ENCODE assay signal across 9 cellular contexts in genomic region chr22:46090631-46091201, GRCh38. TPM values are rescaled to one million over a fixed set of nuclear protein-coding genes. Genes with fewer than 3 reads are reported as not detected.
DNase-seq lines count a peak whose midpoint lies in the region; TF ChIP-seq lines count a peak whose summit lies in the region.
"Had no signal": no experiment of that assay in that cellular context is flagged by ENCODE, and none has a peak within 500 bp of the region (broad histone marks: within the 10 kb centered on the region; RNA-seq: fewer than 3 reads in every experiment).

No MANE protein-coding gene starts in this region.

- TF ChIP-seq CTCF in vagina (IDR thresholded peaks at IDR 0.05) = no peak

- POLR2A ChIA-PET in activated CD4-positive, alpha-beta T cell treated with anti-CD3 and anti-CD28 coated beads, Interleukin-2, amount 10 ng/mL, durations not matched to agents 7 days and 5 days (lab: Charles Lee) = no interaction called here

- no peaks in the 10 kb centered on the region for H3K79me2 ChIP-seq in trophoblast cell (ENCODE audit: control insufficient read depth, insufficient read depth, low read length, poor library complexity)

- H3K9ac ChIP-seq in trophoblast cell (ENCODE audit: low read length) = no peak overlapping the region

- H3K18ac ChIP-seq in trophoblast cell (ENCODE audit: low read length) = no peak overlapping the region

- H2AK5ac ChIP-seq in trophoblast cell (ENCODE audit: low read length) = no peak overlapping the region

- H3K9me3 ChIP-seq in esophagus (ENCODE audit: control insufficient read depth in 2 of 2, insufficient read depth in 1 of 2, low read depth in 1 of 2, low read length in 1 of 2) (no peaks in the 10 kb centered on the region), muscle layer of duodenum (ENCODE audit: control insufficient read depth in 1 of 2, low read length in 2 of 2) (no peaks in the 10 kb centered on the region), vagina (no peaks in the 10 kb centered on the region), trophoblast cell (ENCODE audit: insufficient read depth, low read depth, low read length) (peaks cover 10% of the 10 kb centered on the region)

- H3K27me3 ChIP-seq in esophagus (ENCODE audit: control insufficient read depth in 1 of 2, insufficient read depth in 2 of 2, low read length in 2 of 2) = no peaks in the 10 kb centered on the region
- no peaks in the 10 kb centered on the region for H3K27me3 ChIP-seq in muscle layer of duodenum (ENCODE audit: low read depth, low read length)
- no peaks in the 10 kb centered on the region for H3K27me3 ChIP-seq in vagina
- no peaks in the 10 kb centered on the region for H3K27me3 ChIP-seq in trophoblast cell (ENCODE audit: insufficient read depth, low read length)

- no peak for TF ChIP-seq POLR2A in vagina (IDR thresholded peaks at IDR 0.05)

- H3K4me1 ChIP-seq in esophagus (ENCODE audit: control insufficient read depth in 2 of 2, insufficient read depth in 2 of 2, low read length in 1 of 2) (peaks cover 12 to 63% of the 10 kb centered on the region in 2 donors), muscle layer of duodenum (ENCODE audit: control insufficient read depth in 1 of 2, insufficient read depth in 2 of 2, low read length in 2 of 2) (peaks cover 30 to 87% of the 10 kb centered on the region in 2 donors), vagina (peaks cover 100% of the 10 kb centered on the region), trophoblast cell (ENCODE audit: control insufficient read depth in 1 of 2, insufficient read depth in 2 of 2, low read length in 2 of 2) (peaks cover 2 to 6% of the 10 kb centered on the region in 2 experiments)

- no peaks in the 10 kb centered on the region for H3K79me1 ChIP-seq in trophoblast cell (ENCODE audit: low read length)

- no peak overlapping the region for H2BK5ac ChIP-seq in trophoblast cell (ENCODE audit: low read depth, low read length, poor library complexity)

- H3K4me3 ChIP-seq in esophagus (ENCODE audit: low read depth in 1 of 2, low read length in 2 of 2) (no peak overlapping the region), muscle layer of duodenum (ENCODE audit: low read depth in 1 of 2, low read length in 2 of 2) (peak overlapping the region in 1 of 2 donors; percentile 30), vagina (peak overlapping the region in 1 of 2 donors; percentile 45), trophoblast cell (ENCODE audit: low read depth, low read length) (no peak overlapping the region)

- H3K4ac ChIP-seq in trophoblast cell (ENCODE audit: low read depth, low read length) = no peak overlapping the region

- intact Hi-C loops in vagina (cut with DNase I) = no loop called here

- H4K8ac ChIP-seq in trophoblast cell (ENCODE audit: low read depth, low read length) = no peak overlapping the region

- no peaks in the 10 kb centered on the region for H3K9me3 Mint-ChIP-seq in activated CD4-positive, alpha-beta T cell treated with anti-CD3 and anti-CD28 coated beads, Interleukin-2, amount 10 ng/mL, durations not matched to agents 7 days and 5 days

- H3K4me1 Mint-ChIP-seq in activated CD4-positive, alpha-beta T cell treated with anti-CD3 and anti-CD28 coated beads, Interleukin-2, amount 10 ng/mL, durations not matched to agents 7 days and 5 days = no peaks in the 10 kb centered on the region

- H4K91ac ChIP-seq in trophoblast cell (ENCODE audit: low read depth, low read length) = no peak overlapping the region

- no peak overlapping the region for H2BK120ac ChIP-seq in trophoblast cell (ENCODE audit: insufficient read depth, low read length, poor library complexity)

- no peak overlapping the region for H3K4me3 Mint-ChIP-seq in activated CD4-positive, alpha-beta T cell treated with anti-CD3 and anti-CD28 coated beads, Interleukin-2, amount 10 ng/mL, durations not matched to agents 7 days and 5 days

- H3K27ac Mint-ChIP-seq in activated CD4-positive, alpha-beta T cell treated with anti-CD3 and anti-CD28 coated beads, Interleukin-2, amount 10 ng/mL, durations not matched to agents 7 days and 5 days = peak overlapping the region; percentile 54

- H3K27ac ChIP-seq in esophagus (ENCODE audit: low read depth in 2 of 2, low read length in 1 of 2) (peak overlapping the region; percentile 97 to 98), muscle layer of duodenum (ENCODE audit: low read length) (peak overlapping the region; percentile 86), vagina (peak overlapping the region; percentile 100), trophoblast cell (ENCODE audit: low read depth, low read length) (no peak overlapping the region)

- CTCF ChIA-PET in activated CD4-positive, alpha-beta T cell treated with anti-CD3 and anti-CD28 coated beads, Interleukin-2, amount 10 ng/mL, durations not matched to agents 7 days and 5 days (lab: Charles Lee) = no interaction called here

- 41 to 69% methylated on average over 10 of the region's 10 CpGs for WGBS in esophagus, 2 donors
- WGBS in trophoblast cell (ENCODE audit: extremely low coverage, insufficient coverage, insufficient read length) = no CpG with 5 or more reads among the region's 10 CpGs

- H2BK12ac ChIP-seq in trophoblast cell (ENCODE audit: low read length) = no peak overlapping the region

- H4K12ac ChIP-seq in trophoblast cell (ENCODE audit: low read depth, low read length) = no peak overlapping the region

- H3K4me2 ChIP-seq in trophoblast cell (ENCODE audit: low read length) = no peak overlapping the region

- H3K36me3 Mint-ChIP-seq in activated CD4-positive, alpha-beta T cell treated with anti-CD3 and anti-CD28 coated beads, Interleukin-2, amount 10 ng/mL, durations not matched to agents 7 days and 5 days (ENCODE audit: low read depth) = no peaks in the 10 kb centered on the region

- DNase-seq in activated CD4-positive, alpha-beta T cell treated with anti-CD3 and anti-CD28 coated beads, Interleukin-2, amount 10 ng/mL, durations not matched to agents 7 days and 5 days = no peak
- no peak for DNase-seq in activated CD4-positive, alpha-beta T cell treated with anti-CD3 and anti-CD28 coated beads, Interleukin-2, amount 50 U/mL, for 1 hour
- DNase-seq in vagina (ENCODE audit: extremely low spot score in 2 of 2) (no peak), H4 (ENCODE audit: low spot score) (no peak), trophoblast cell (no peak), C1 segment of cervical spinal cord (lab: John Stamatoyannopoulos, UW) (no peak)
- DNase-seq: ACHN had no signal

- H3K27me3 Mint-ChIP-seq in activated CD4-positive, alpha-beta T cell treated with anti-CD3 and anti-CD28 coated beads, Interleukin-2, amount 10 ng/mL, durations not matched to agents 7 days and 5 days = no peaks in the 10 kb centered on the region

- no peak overlapping the region for H3K14ac ChIP-seq in trophoblast cell (ENCODE audit: low read length)

- peaks cover 0 to 57% of the 10 kb centered on the region in 2 donors for H3K36me3 ChIP-seq in esophagus (ENCODE audit: control insufficient read depth in 2 of 2, insufficient read depth in 2 of 2, low read length in 1 of 2)
- H3K36me3 ChIP-seq in muscle layer of duodenum (ENCODE audit: control insufficient read depth in 1 of 2, insufficient read depth in 2 of 2, low read length in 2 of 2) = peaks cover 20 to 47% of the 10 kb centered on the region in 2 donors
- H3K36me3 ChIP-seq in vagina = peaks cover 0 to 22% of the 10 kb centered on the region in 2 donors
- no peaks in the 10 kb centered on the region for H3K36me3 ChIP-seq in trophoblast cell (ENCODE audit: control insufficient read depth in 1 of 2, insufficient read depth in 2 of 2, low read length in 2 of 2)

- no peak overlapping the region for H3K23ac ChIP-seq in trophoblast cell (ENCODE audit: low read length)

- no peak overlapping the region for H2AFZ ChIP-seq in trophoblast cell (ENCODE audit: insufficient read depth, low read length, poor library complexity)

RNA-seq across cellular contexts. Expression of gene PPARA, which starts 59.6 kb away (rescaled TPM):
- 1 to 10 TPM; 9.5 to 9.7 TPM for total RNA-seq in activated CD4-positive, alpha-beta T cell treated with anti-CD3 and anti-CD28 coated beads, Interleukin-2, amount 10 ng/mL, durations not matched to agents 7 days and 5 days
- 1 to 10 TPM; 3.2 to 3.9 TPM for polyA plus RNA-seq in esophagus
- 13.5 TPM for total RNA-seq in vagina
- 4.2 and 4.6 TPM in 2 replicates for total RNA-seq in H4 (2014; rRNA removed; shearing (Covaris generic))
- 5.1 and 5.5 TPM in 2 replicates for polyA plus RNA-seq in trophoblast cell (2013)
